ENCODE assay signal across 23 cellular contexts in genomic region chr12:131351319-131352028, GRCh38.
DNase-seq lines count a peak whose midpoint lies in the region; ATAC-seq, FAIRE-seq and TF ChIP-seq lines count a peak whose summit lies in the region.
"Had no signal": no experiment of that assay in that cellular context is flagged by ENCODE, and none has a peak within 500 bp of the region (broad histone marks: within the 10 kb centered on the region; RNA-seq: fewer than 3 reads in every experiment).

No MANE protein-coding gene starts in this region.

- H4K20me1 ChIP-seq in GM12878 (ENCODE audit: control insufficient read depth, insufficient read depth), result no peaks in the 10 kb centered on the region

- H3K4me1 Mint-ChIP-seq in natural killer cell treated with Interleukin-12 subunit alpha and Interleukin-12 subunit beta and Interleukin-15 and Interleukin-18, amount 100 ng/mL, for 72 hours (ENCODE audit: low read depth in 2 of 2), result no peaks in the 10 kb centered on the region
- no peaks in the 10 kb centered on the region for H3K4me1 Mint-ChIP-seq in natural killer cell
- H3K4me1 Mint-ChIP-seq in activated CD8-positive, alpha-beta memory T cell treated with anti-CD3 and anti-CD28 coated beads, Interleukin-2, amount 10 ng/mL, durations not matched to agents 7 days and 5 days, result no peaks in the 10 kb centered on the region
- H3K4me1 Mint-ChIP-seq: central memory CD8-positive, alpha-beta T cell had no signal

- peak; percentile 7 to 16 for ATAC-seq in natural killer cell treated with Interleukin-12 subunit alpha and Interleukin-12 subunit beta and Interleukin-15 and Interleukin-18, amount 100 ng/mL, for 72 hours
- ATAC-seq in natural killer cell, result no peak
- ATAC-seq in GM12878, result peak; percentile 31; the same call in 1 of the 3 replicates
- no peak for ATAC-seq in activated CD8-positive, alpha-beta memory T cell treated with anti-CD3 and anti-CD28 coated beads, Interleukin-2, amount 10 ng/mL, durations not matched to agents 7 days and 5 days
- ATAC-seq: activated T-cell treated with anti-CD3 and anti-CD28 coated beads, Interleukin-2, amount 50 U/mL, for 72 hours had no signal

- H3K79me2 ChIP-seq in GM12878 (ENCODE audit: control insufficient read depth, insufficient read depth, low read length), result no peaks in the 10 kb centered on the region

- no peak for TF ChIP-seq RAD21 in GM12878 (IDR thresholded peaks at IDR 0.05; ENCODE audit: insufficient read depth, low read depth, low read length)

- TF ChIP-seq CTCF in natural killer cell (IDR thresholded peaks at IDR 0.05), result no peak
- TF ChIP-seq CTCF in GM12878 (IDR thresholded peaks at IDR 0.05 in 2 of 3, conservative IDR thresholded peaks at IDR 0.05 in 1 of 3; ENCODE audit: control insufficient read depth in 2 of 3, extremely low read depth in 1 of 3, insufficient read depth in 1 of 3, low read depth in 3 of 3, low read length in 3 of 3), result no peak

- DNase-seq in natural killer cell treated with Interleukin-12 subunit alpha and Interleukin-12 subunit beta and Interleukin-15 and Interleukin-18, amount 100 ng/mL, for 72 hours (ENCODE audit: low spot score), result no peak
- DNase-seq in natural killer cell (no peak), NAMALWA (ENCODE audit: low spot score) (peak; percentile 92), GM12878 (ENCODE audit: low read depth, low spot score) (peak; percentile 12), NCI-H1092 treated with DMSO at 0.1 percent for 48 hours (lab: John Stamatoyannopoulos, UW) (no peak), substantia nigra (lab: John Stamatoyannopoulos, UW) (no peak), DMS53 treated with DMSO at 0.1 percent for 48 hours (lab: John Stamatoyannopoulos, UW; ENCODE audit: unreplicated experiment) (no peak)
- no peak for DNase-seq in activated CD8-positive, alpha-beta memory T cell treated with anti-CD3 and anti-CD28 coated beads, Interleukin-2, amount 10 ng/mL, durations not matched to agents 7 days and 5 days
- DNase-seq: activated CD4-positive, alpha-beta T cell treated with anti-CD3 and anti-CD28 coated beads, Interleukin-2, amount 50 U/mL, for 48 hours; activated T-cell treated with anti-CD3 and anti-CD28 coated beads, Interleukin-2, amount 50 U/mL, for 72 hours; amniotic stem cell; DMS153; foreskin fibroblast; naive B cell; NCI-H2107; NCI-H748 treated with DMSO at 0.1 percent for 48 hours; stimulated activated naive CD4-positive, alpha-beta T cell had no signal

- no peaks in the 10 kb centered on the region for H3K9me3 Mint-ChIP-seq in natural killer cell treated with Interleukin-12 subunit alpha and Interleukin-12 subunit beta and Interleukin-15 and Interleukin-18, amount 100 ng/mL, for 72 hours
- H3K9me3 Mint-ChIP-seq in natural killer cell, result no peaks in the 10 kb centered on the region
- H3K9me3 Mint-ChIP-seq in activated CD8-positive, alpha-beta memory T cell treated with anti-CD3 and anti-CD28 coated beads, Interleukin-2, amount 10 ng/mL, durations not matched to agents 7 days and 5 days (ENCODE audit: low read depth), result no peaks in the 10 kb centered on the region
- H3K9me3 Mint-ChIP-seq: activated T-cell treated with anti-CD3 and anti-CD28 coated beads, Interleukin-2, amount 50 U/mL, for 72 hours; central memory CD8-positive, alpha-beta T cell; T-helper 2 cell treated with Interferon-gamma antibody and Interleukin-4, amounts not matched to agents 5 μg/mL and 100 μg/mL, for 36 hours had no signal

- TF ChIP-seq EP300 in GM12878 (IDR thresholded peaks at IDR 0.05; ENCODE audit: borderline replicate concordance in 1 of 2, control insufficient read depth in 1 of 2, low read depth in 2 of 2, low read length in 2 of 2), result no peak

- no peaks in the 10 kb centered on the region for H3K36me3 ChIP-seq in GM12878 (ENCODE audit: control insufficient read depth in 2 of 2, insufficient read depth in 2 of 2, low read length in 1 of 2)

- no peaks in the 10 kb centered on the region for H3K27me3 ChIP-seq in GM12878 (replicated peaks in 1 of 2; ENCODE audit: control insufficient read depth in 2 of 2, insufficient read depth in 2 of 2, low read length in 1 of 2)

- in situ Hi-C loops in GM12878 (cut with MboI), result no loop called here

- no peak overlapping the region for H3K4me3 ChIP-seq in GM12878
- H3K4me3 ChIP-seq: lung, smooth muscle cell had no signal

- no peak overlapping the region for H3K9ac ChIP-seq in GM12878 (ENCODE audit: control insufficient read depth, insufficient read depth, low read length)

- H3K4me1 ChIP-seq in GM12878 (ENCODE audit: control insufficient read depth, insufficient read depth, low read length), result no peaks in the 10 kb centered on the region

- SMC1A ChIA-PET in GM12878 (lab: Charles Lee; ENCODE audit: uncharacterized antibody, unreplicated experiment), result no interaction called here

- BruUV-seq in GM12878 (replicated peaks; lab: Mats Ljungman, UMichigan), result no TSS peak

- TF ChIP-seq POLR2A in GM12878 (IDR thresholded peaks at IDR 0.05; ENCODE audit: low read depth, low read length), result no peak

- CTCF ChIA-PET in GM12878 (lab: Yijun Ruan, JAX), result no interaction called here
- CTCF ChIA-PET in activated CD8-positive, alpha-beta memory T cell treated with anti-CD3 and anti-CD28 coated beads, Interleukin-2, amount 10 ng/mL, durations not matched to agents 7 days and 5 days (lab: Charles Lee), result no interaction called here

- H3K36me3 Mint-ChIP-seq in natural killer cell treated with Interleukin-12 subunit alpha and Interleukin-12 subunit beta and Interleukin-15 and Interleukin-18, amount 100 ng/mL, for 72 hours, result no peaks in the 10 kb centered on the region
- H3K36me3 Mint-ChIP-seq in natural killer cell, result no peaks in the 10 kb centered on the region
- H3K36me3 Mint-ChIP-seq in activated CD8-positive, alpha-beta memory T cell treated with anti-CD3 and anti-CD28 coated beads, Interleukin-2, amount 10 ng/mL, durations not matched to agents 7 days and 5 days, result no peaks in the 10 kb centered on the region
- H3K36me3 Mint-ChIP-seq: naive B cell had no signal

- H3K27me3 Mint-ChIP-seq in natural killer cell treated with Interleukin-12 subunit alpha and Interleukin-12 subunit beta and Interleukin-15 and Interleukin-18, amount 100 ng/mL, for 72 hours, result peaks cover 16 to 32% of the 10 kb centered on the region in 2 donors
- H3K27me3 Mint-ChIP-seq in natural killer cell (ENCODE audit: low read depth in 2 of 2), result peaks cover 5 to 16% of the 10 kb centered on the region in 2 donors
- no peaks in the 10 kb centered on the region for H3K27me3 Mint-ChIP-seq in activated CD8-positive, alpha-beta memory T cell treated with anti-CD3 and anti-CD28 coated beads, Interleukin-2, amount 10 ng/mL, durations not matched to agents 7 days and 5 days

- no peak overlapping the region for H3K27ac Mint-ChIP-seq in natural killer cell treated with Interleukin-12 subunit alpha and Interleukin-12 subunit beta and Interleukin-15 and Interleukin-18, amount 100 ng/mL, for 72 hours
- H3K27ac Mint-ChIP-seq in natural killer cell, result no peak overlapping the region
- no peak overlapping the region for H3K27ac Mint-ChIP-seq in activated CD8-positive, alpha-beta memory T cell treated with anti-CD3 and anti-CD28 coated beads, Interleukin-2, amount 10 ng/mL, durations not matched to agents 7 days and 5 days
- H3K27ac Mint-ChIP-seq: activated T-cell treated with anti-CD3 and anti-CD28 coated beads, Interleukin-2, amount 50 U/mL, for 72 hours; T-helper 2 cell treated with Interferon-gamma antibody and Interleukin-4, amounts not matched to agents 5 μg/mL and 100 μg/mL, for 36 hours had no signal

- 34% methylated on average over 5 of the region's 5 CpGs for WGBS in GM12878 (ENCODE audit: insufficient coverage, insufficient replicate concordance, low lambda C conversion rate, missing lambda C conversion rate)

- H3K27ac ChIP-seq in GM12878 (ENCODE audit: control insufficient read depth, insufficient read depth) (no peak overlapping the region), substantia nigra (ENCODE audit: low read depth, low read length, poor library complexity, severe bottlenecking) (no peak overlapping the region)

- H2AFZ ChIP-seq in GM12878 (ENCODE audit: control insufficient read depth, low read depth, low read length), result no peak overlapping the region

- H3K4me2 ChIP-seq in GM12878 (ENCODE audit: control insufficient read depth, insufficient read depth), result no peak overlapping the region
- H3K4me2 ChIP-seq: smooth muscle cell had no signal

- intact Hi-C loops in natural killer cell (cut with micrococcal nuclease), result no loop called here
- intact Hi-C loops in GM12878 (cut with micrococcal nuclease; ENCODE audit: unreplicated experiment), result no loop called here

- RAD21 ChIA-PET in GM12878 (lab: Charles Lee; ENCODE audit: unreplicated experiment), result no interaction called here

- H3K9me3 ChIP-seq in GM12878 (replicated peaks; ENCODE audit: control insufficient read depth, insufficient read depth, low read length), result no peaks in the 10 kb centered on the region; the same call in 2 of the 3 replicates

- no peak for FAIRE-seq in GM12878 (lab: Jason Lieb, UNC)
- FAIRE-seq: endometrium, urothelium cell line had no signal

- no peak overlapping the region for H3K4me3 Mint-ChIP-seq in natural killer cell treated with Interleukin-12 subunit alpha and Interleukin-12 subunit beta and Interleukin-15 and Interleukin-18, amount 100 ng/mL, for 72 hours
- H3K4me3 Mint-ChIP-seq in natural killer cell, result no peak overlapping the region
- H3K4me3 Mint-ChIP-seq in activated CD8-positive, alpha-beta memory T cell treated with anti-CD3 and anti-CD28 coated beads, Interleukin-2, amount 10 ng/mL, durations not matched to agents 7 days and 5 days, result no peak overlapping the region
- H3K4me3 Mint-ChIP-seq: activated T-cell treated with anti-CD3 and anti-CD28 coated beads, Interleukin-2, amount 50 U/mL, for 72 hours; central memory CD8-positive, alpha-beta T cell; naive B cell; T-helper 2 cell treated with Interferon-gamma antibody and Interleukin-4, amounts not matched to agents 5 μg/mL and 100 μg/mL, for 36 hours had no signal

- POLR2A ChIA-PET in GM12878 (lab: Charles Lee), result no interaction called here

TF ChIP-seq in GM12878, 131 proteins besides CTCF, POLR2A, EP300 and RAD21:
- TF ChIP-seq USF1 (IDR thresholded peaks at IDR 0.05; ENCODE audit: borderline replicate concordance, extremely low read length, insufficient read depth, low read depth, low read length), result peak; percentile 59
- TF ChIP-seq CBX5 (IDR thresholded peaks at IDR 0.05; ENCODE audit: low read depth), result no peak
TF ChIP-seq in GM12878: peak in this region for 1.

Comparison
In these comparisons a context has a peak if more than half of its experiments do, and no peak if none do; other contexts are left out.
1. ATAC-seq: peak in natural killer cell treated with Interleukin-12 subunit alpha and Interleukin-12 subunit beta and Interleukin-15 and Interleukin-18, amount 100 ng/mL, for 72 hours (2 of 2) and GM12878 (single experiment); none in natural killer cell (0 of 3) and activated CD8-positive, alpha-beta memory T cell treated with anti-CD3 and anti-CD28 coated beads, Interleukin-2, amount 10 ng/mL, durations not matched to agents 7 days and 5 days (single experiment).
2. DNase-seq: peak in NAMALWA (single experiment) and GM12878 (single experiment); none in natural killer cell treated with Interleukin-12 subunit alpha and Interleukin-12 subunit beta and Interleukin-15 and Interleukin-18, amount 100 ng/mL, for 72 hours (single experiment), natural killer cell (single experiment), NCI-H1092 treated with DMSO at 0.1 percent for 48 hours (single experiment), activated CD8-positive, alpha-beta memory T cell treated with anti-CD3 and anti-CD28 coated beads, Interleukin-2, amount 10 ng/mL, durations not matched to agents 7 days and 5 days (single experiment), substantia nigra (0 of 49) and DMS53 treated with DMSO at 0.1 percent for 48 hours (single experiment).